8 cellular contexts compared by ENCODE assay signal in genomic region chr3:119579366-119580147, GRCh38. TPM values are rescaled to one million over a fixed set of nuclear protein-coding genes. Genes with fewer than 3 reads are reported as not detected.
DNase-seq lines count a peak whose midpoint lies in the region; ATAC-seq, FAIRE-seq and TF ChIP-seq lines count a peak whose summit lies in the region.

Gene ADPRH, plus strand, starts transcription at chr3:119579492. Its CDS starts 2,678 bp downstream, at chr3:119582170.

- peaks cover 10 to 14% of the 10 kb centered on the region in 2 experiments for H3K4me1 ChIP-seq in neutrophil (ENCODE audit: control insufficient read depth in 1 of 2, insufficient read depth in 1 of 2, low read depth in 1 of 2, low read length in 1 of 2)

- H3K4me3 ChIP-seq in neutrophil (ENCODE audit: low read depth in 1 of 2, low read length in 1 of 2) = peak within 1 kb of the TSS; percentile 59 to 73

- DNase-seq in AG08395 (ENCODE audit: low spot score) = peak; percentile 77
- peak; percentile 56 for DNase-seq in NOMO-1 treated with DMSO at 0.1 percent for 48 hours (lab: John Stamatoyannopoulos, UW; ENCODE audit: unreplicated experiment)
- peak; percentile 44 for DNase-seq in activated effector memory CD4-positive, alpha-beta T cell treated with Interleukin-2 at 50 U/mL for 16 hours
- peak; percentile 59 to 73 for DNase-seq in frontal cortex (ENCODE audit: low spot score in 2 of 2)
- DNase-seq in type B pancreatic cell (ENCODE audit: extremely low spot score, unreplicated experiment) = peak; percentile 86

- peak within 1 kb of the TSS; percentile 94 for H3K4me3 Mint-ChIP-seq in type B pancreatic cell

- no peaks in the 10 kb centered on the region for H3K9me3 ChIP-seq in neutrophil

- peak; percentile 59 for ATAC-seq in HG03025 (IDR thresholded peaks at IDR 0.05; ENCODE audit: low FRiP score, unreplicated experiment)

- H3K36me3 Mint-ChIP-seq in type B pancreatic cell = no peaks in the 10 kb centered on the region

- no peaks in the 10 kb centered on the region for H3K36me3 ChIP-seq in neutrophil

- H3K27me3 Mint-ChIP-seq in type B pancreatic cell = no peaks in the 10 kb centered on the region

- peaks cover 10% of the 10 kb centered on the region for H3K4me1 Mint-ChIP-seq in type B pancreatic cell (ENCODE audit: unreplicated experiment)

- peak within 1 kb of the TSS; percentile 93 for H3K27ac Mint-ChIP-seq in type B pancreatic cell

- peak; percentile 62 for TF ChIP-seq POLR2A in GM18526 (IDR thresholded peaks at IDR 0.05; ENCODE audit: extremely low read depth, insufficient read length)

- peak within 1 kb of the TSS; percentile 16 for H3K27ac ChIP-seq in neutrophil

- no peaks in the 10 kb centered on the region for H3K9me3 Mint-ChIP-seq in type B pancreatic cell

- peaks cover 5% of the 10 kb centered on the region for H3K27me3 ChIP-seq in neutrophil

- TF ChIP-seq CTCF in neutrophil (IDR thresholded peaks at IDR 0.05) (no peak), type B pancreatic cell (conservative IDR thresholded peaks at IDR 0.05) (no peak)

- FAIRE-seq in frontal cortex (lab: Jason Lieb, UNC) = no peak

RNA-seq across cellular contexts. Expression of gene ADPRH, which starts in this region (rescaled TPM):
- 1.2 TPM for total RNA-seq in frontal cortex
- 2.9 and 3.3 TPM in 2 replicates for total RNA-seq in type B pancreatic cell (ENCODE audit: low replicate concordance)

Comparison
In these comparisons a context has a peak if more than half of its experiments do, and no peak if none do; other contexts are left out.
1. Peak in every context shown above with its lines: DNase-seq, ATAC-seq, H3K4me3 ChIP-seq and H3K27ac ChIP-seq.